ENCODE assay signal across 8 cellular contexts in the genomic region with DNA sequence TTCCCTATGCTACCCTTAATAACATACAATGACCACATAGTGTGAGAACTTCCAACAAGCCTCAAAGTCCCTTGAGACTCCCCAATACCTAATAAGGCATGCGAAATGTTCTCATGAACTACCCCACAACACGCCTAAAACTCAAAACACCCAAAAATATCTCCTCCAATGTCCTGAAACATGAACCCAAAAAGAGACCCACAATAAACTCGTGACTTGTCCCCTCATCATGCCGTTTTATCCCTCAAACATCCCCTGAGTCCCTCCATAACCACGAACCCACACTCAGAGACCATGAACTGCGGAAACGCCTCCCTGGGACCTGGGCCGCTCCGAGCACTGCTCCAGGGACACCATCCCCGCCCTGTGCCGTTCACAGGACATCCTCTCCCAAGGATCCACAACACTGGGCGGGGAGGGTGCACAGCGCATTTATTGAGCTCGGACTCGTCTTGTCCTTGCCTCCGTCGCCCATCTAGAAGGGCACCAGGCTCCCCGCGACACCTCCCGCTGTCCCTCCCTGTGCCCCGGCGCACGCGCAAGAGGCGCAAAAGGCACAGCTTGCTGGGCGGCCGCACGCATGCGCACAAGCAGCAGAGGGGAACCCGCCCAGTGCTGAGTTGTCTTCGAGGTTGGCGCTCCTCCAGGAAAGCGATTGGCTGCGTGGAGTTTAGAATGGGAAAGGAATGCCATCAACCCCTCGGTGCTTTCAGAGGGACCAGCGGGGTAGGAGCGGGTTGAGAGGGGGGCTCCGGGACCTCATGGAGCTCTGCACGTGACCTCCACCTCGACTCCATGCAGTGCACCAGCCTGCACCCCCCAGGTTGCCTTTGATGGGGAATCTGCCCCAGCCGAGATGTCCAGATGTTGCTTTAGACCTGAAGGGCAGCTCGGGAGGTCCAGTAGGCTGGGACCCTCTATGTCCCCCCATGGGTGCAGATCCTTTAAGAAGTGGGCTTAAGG. TPM values are rescaled to one million over a fixed set of nuclear protein-coding genes. Genes with fewer than 3 reads are reported as not detected.
DNase-seq lines count a peak whose midpoint lies in the region; ATAC-seq and TF ChIP-seq lines count a peak whose summit lies in the region.

No MANE protein-coding gene starts in this region.

- H3K4me1 Mint-ChIP-seq in activated naive CD4-positive, alpha-beta T cell treated with anti-CD3 and anti-CD28 coated beads, Interleukin-2, amount 50 U/mL, for 24 hours, result peaks cover 13% of the 10 kb centered on the region
- peaks cover 18% of the 10 kb centered on the region for H3K4me1 Mint-ChIP-seq in glutamatergic neuron (ENCODE audit: low read depth, unreplicated experiment)
- peaks cover 28% of the 10 kb centered on the region for H3K4me1 Mint-ChIP-seq in type B pancreatic cell (ENCODE audit: unreplicated experiment)

- H3K27ac ChIP-seq in SK-N-SH (ENCODE audit: low read depth in 2 of 2, low read length in 1 of 2) (peak overlapping the region in 1 of 2 experiments; percentile 71; a peak in 1 of 4 replicates), prostate gland (peak overlapping the region; percentile 85 to 88)

- H3K9me3 ChIP-seq in SK-N-SH (no peaks in the 10 kb centered on the region), prostate gland (no peaks in the 10 kb centered on the region)

- no peak for TF ChIP-seq CTCF in AG04449 (IDR thresholded peaks at IDR 0.05; ENCODE audit: insufficient read depth, low read length, missing control alignments)
- TF ChIP-seq CTCF in SK-N-SH (IDR thresholded peaks at IDR 0.05), result no peak
- TF ChIP-seq CTCF in glutamatergic neuron (IDR thresholded peaks at IDR 0.05; ENCODE audit: partially characterized antibody, unreplicated experiment), result no peak
- TF ChIP-seq CTCF in prostate gland (IDR thresholded peaks at IDR 0.05), result no peak
- no peak for TF ChIP-seq CTCF in type B pancreatic cell (conservative IDR thresholded peaks at IDR 0.05)

- H3K27me3 Mint-ChIP-seq in activated naive CD4-positive, alpha-beta T cell treated with anti-CD3 and anti-CD28 coated beads, Interleukin-2, amount 50 U/mL, for 24 hours, result no peaks in the 10 kb centered on the region
- H3K27me3 Mint-ChIP-seq in glutamatergic neuron (ENCODE audit: unreplicated experiment) (peaks cover 10% of the 10 kb centered on the region), type B pancreatic cell (no peaks in the 10 kb centered on the region)

- CTCF ChIA-PET in AG04449 (lab: Yijun Ruan, JAX) (interaction anchor here (1.1 to 7.4 kb wide), 10 partner anchors 9 to 80 kb away, joined by 3 to 118 read pairs (median 9); partner anchors contain the start of genes FXYD1, FXYD3, FXYD7 and LGI4), SK-N-SH (lab: Yijun Ruan, JAX) (interaction anchor here (1.0 to 7.5 kb wide), 9 partner anchors 8 to 145 kb away, joined by 3 to 60 read pairs (median 9); partner anchors contain the start of genes FXYD1, FXYD3, FXYD7 and LGI4)

- peak overlapping the region; percentile 61; the same call in 1 of the 2 replicates for H3K9ac ChIP-seq in SK-N-SH

- no peak for TF ChIP-seq EP300 in SK-N-SH (IDR thresholded peaks at IDR 0.05; ENCODE audit: borderline replicate concordance in 1 of 2, low read depth in 1 of 2, low read length in 1 of 2)

- H3K36me3 Mint-ChIP-seq in activated naive CD4-positive, alpha-beta T cell treated with anti-CD3 and anti-CD28 coated beads, Interleukin-2, amount 50 U/mL, for 24 hours, result no peaks in the 10 kb centered on the region
- no peaks in the 10 kb centered on the region for H3K36me3 Mint-ChIP-seq in glutamatergic neuron (ENCODE audit: unreplicated experiment)
- no peaks in the 10 kb centered on the region for H3K36me3 Mint-ChIP-seq in type B pancreatic cell

- peak overlapping the region; percentile 60 for H3K27ac Mint-ChIP-seq in activated naive CD4-positive, alpha-beta T cell treated with anti-CD3 and anti-CD28 coated beads, Interleukin-2, amount 50 U/mL, for 24 hours
- H3K27ac Mint-ChIP-seq in glutamatergic neuron (ENCODE audit: unreplicated experiment) (no peak overlapping the region), type B pancreatic cell (peak overlapping the region; percentile 3)

- TF ChIP-seq RAD21 in SK-N-SH (IDR thresholded peaks at IDR 0.05; ENCODE audit: low read length), result no peak

- DNase-seq in AG04449 (ENCODE audit: low read depth, low spot score) (peak; percentile 33), HUDEP-2 (lab: John Stamatoyannopoulos, UW; ENCODE audit: unreplicated experiment in 76 of 76) (peak; percentile 71 to 98 (median 94)), SK-N-SH (peak; percentile 98), glutamatergic neuron (peak; percentile 42), prostate gland (ENCODE audit: low spot score) (peak; percentile 95), type B pancreatic cell (ENCODE audit: extremely low spot score, unreplicated experiment) (no peak)

- H3K27me3 ChIP-seq in SK-N-SH (ENCODE audit: insufficient read depth) (no peaks in the 10 kb centered on the region; the same call in 1 of the 2 replicates), prostate gland (replicated peaks; ENCODE audit: insufficient read depth) (no peaks in the 10 kb centered on the region)

- no peaks in the 10 kb centered on the region for H4K20me1 ChIP-seq in SK-N-SH (ENCODE audit: insufficient read depth)

- H3F3A ChIP-seq in SK-N-SH (replicated peaks; ENCODE audit: insufficient read depth), result no peaks in the 10 kb centered on the region

- no peaks in the 10 kb centered on the region for H3K79me2 ChIP-seq in SK-N-SH (ENCODE audit: insufficient read depth)

- H2AFZ ChIP-seq in SK-N-SH (ENCODE audit: low read depth), result peak overlapping the region; percentile 96

- peak overlapping the region; percentile 89 for H3K4me2 ChIP-seq in SK-N-SH

- TF ChIP-seq POLR2A in prostate gland (IDR thresholded peaks at IDR 0.05), result peak; percentile 85

- H3K4me3 ChIP-seq in AG04449 (ENCODE audit: low read depth, low read length) (peak overlapping the region; percentile 91), SK-N-SH (ENCODE audit: low read depth in 2 of 2, low read length in 1 of 2) (peak overlapping the region; percentile 57 to 65), prostate gland (peak overlapping the region; percentile 18 to 33)

- H3K4me1 ChIP-seq in SK-N-SH (ENCODE audit: control insufficient read depth in 1 of 2, insufficient read depth in 2 of 2, low read depth in 1 of 2, low read length in 1 of 2) (peaks cover 0 to 8% of the 10 kb centered on the region in 2 experiments; a peak in 1 of 4 replicates), prostate gland (replicated peaks) (peaks cover 24% of the 10 kb centered on the region)

- POLR2A ChIA-PET in AG04449 (lab: Yijun Ruan, JAX) (interaction anchor here (0.9 to 1.2 kb wide), 4 partner anchors 13 to 36 kb away, joined by 3 to 5 read pairs (median 3); partner anchors contain the start of gene FXYD7), SK-N-SH (lab: Yijun Ruan, JAX) (no interaction called here)

- no peaks in the 10 kb centered on the region for H3K36me3 ChIP-seq in SK-N-SH (replicated peaks in 1 of 2; ENCODE audit: control insufficient read depth in 1 of 2, insufficient read depth in 2 of 2, low read length in 1 of 2)
- H3K36me3 ChIP-seq in prostate gland, result no peaks in the 10 kb centered on the region

- H3K4me3 Mint-ChIP-seq in activated naive CD4-positive, alpha-beta T cell treated with anti-CD3 and anti-CD28 coated beads, Interleukin-2, amount 50 U/mL, for 24 hours, result peak overlapping the region; percentile 88
- peak overlapping the region; percentile 33 for H3K4me3 Mint-ChIP-seq in glutamatergic neuron (ENCODE audit: unreplicated experiment)
- peak overlapping the region; percentile 35 for H3K4me3 Mint-ChIP-seq in type B pancreatic cell

- ATAC-seq in GM18873 (IDR thresholded peaks at IDR 0.05; ENCODE audit: low FRiP score, unreplicated experiment), result peak; percentile 49

- intact Hi-C loops in prostate gland (cut with DNase I), result no loop called here

- 33% methylated on average over 18 of the region's 42 CpGs for WGBS in SK-N-SH (ENCODE audit: low lambda C conversion rate)
- 7% methylated on average over 42 of the region's 42 CpGs for WGBS in prostate gland

- H3K9me2 ChIP-seq in SK-N-SH, result no peaks in the 10 kb centered on the region

- H3K9me3 Mint-ChIP-seq in activated naive CD4-positive, alpha-beta T cell treated with anti-CD3 and anti-CD28 coated beads, Interleukin-2, amount 50 U/mL, for 24 hours, result no peaks in the 10 kb centered on the region
- H3K9me3 Mint-ChIP-seq in glutamatergic neuron (ENCODE audit: unreplicated experiment) (peaks cover 10% of the 10 kb centered on the region), type B pancreatic cell (no peaks in the 10 kb centered on the region)

RNA-seq across cellular contexts. Expression of gene FXYD3, which starts 8.8 kb away (rescaled TPM):
- polyA plus RNA-seq in SK-N-SH (2012; rRNA removed), result not detected in 2 replicates
- polyA plus RNA-seq in SK-N-SH (2012; cell fraction: cytosol; rRNA removed), result not detected in 2 replicates
- not detected in 2 replicates for polyA plus RNA-seq in SK-N-SH (2012; cell fraction: nucleus; rRNA removed)
- total RNA-seq in glutamatergic neuron (ENCODE audit: unreplicated experiment) (not detected), prostate gland (1,000 to 10,000 TPM in 1 of 2 donors, 100 to 1,000 TPM in 1; 365 to 1,352 TPM), type B pancreatic cell (ENCODE audit: low replicate concordance) (77.5 and 157 TPM in 2 replicates)

RNA-seq across cellular contexts. Expression of gene LGI4, which starts 10.5 kb away (rescaled TPM):
- 0.05 and 0.15 TPM in 2 replicates for polyA plus RNA-seq in SK-N-SH (2012; rRNA removed)
- 0.03 TPM in 1 of 2 replicates, not detected in the other for polyA plus RNA-seq in SK-N-SH (2012; cell fraction: cytosol; rRNA removed)
- polyA plus RNA-seq in SK-N-SH (2012; cell fraction: nucleus; rRNA removed), result 1.1 and 1.2 TPM in 2 replicates
- total RNA-seq in glutamatergic neuron (ENCODE audit: unreplicated experiment), result 14.4 TPM
- total RNA-seq in prostate gland, result 10 to 100 TPM in 1 of 2 donors, 1 to 10 TPM in 1; 9.1 to 16.3 TPM
- 0.21 and 2.2 TPM in 2 replicates for total RNA-seq in type B pancreatic cell (ENCODE audit: low replicate concordance)

RNA-seq across cellular contexts. Expression of gene FXYD1, which starts 14.2 kb away (rescaled TPM):
- polyA plus RNA-seq in SK-N-SH (2012; rRNA removed), result 0.12 TPM in 1 of 2 replicates, not detected in the other
- 0.17 TPM in 1 of 2 replicates, not detected in the other for polyA plus RNA-seq in SK-N-SH (2012; cell fraction: cytosol; rRNA removed)
- 0.31 and 0.38 TPM in 2 replicates for polyA plus RNA-seq in SK-N-SH (2012; cell fraction: nucleus; rRNA removed)
- total RNA-seq in glutamatergic neuron (ENCODE audit: unreplicated experiment) (not detected), prostate gland (10 to 100 TPM; 15.9 to 30.6 TPM), type B pancreatic cell (ENCODE audit: low replicate concordance) (2.0 and 5.3 TPM in 2 replicates)

RNA-seq across cellular contexts. Expression of gene FXYD7, which starts 18.7 kb away (rescaled TPM):
- 0.10 and 0.44 TPM in 2 replicates for polyA plus RNA-seq in SK-N-SH (2012; rRNA removed)
- 0.20 and 0.21 TPM in 2 replicates for polyA plus RNA-seq in SK-N-SH (2012; cell fraction: cytosol; rRNA removed)
- 0.43 and 0.69 TPM in 2 replicates for polyA plus RNA-seq in SK-N-SH (2012; cell fraction: nucleus; rRNA removed)
- total RNA-seq in glutamatergic neuron (ENCODE audit: unreplicated experiment) (22.3 TPM), prostate gland (not detected), type B pancreatic cell (ENCODE audit: low replicate concordance) (1.5 TPM in 1 of 2 replicates, not detected in the other)

RNA-seq across cellular contexts. Expression of gene FXYD5, which starts 30.2 kb away (rescaled TPM):
- polyA plus RNA-seq in SK-N-SH (2012; rRNA removed), result 107 and 195 TPM in 2 replicates
- polyA plus RNA-seq in SK-N-SH (2012; cell fraction: cytosol; rRNA removed), result 90.9 and 118 TPM in 2 replicates
- polyA plus RNA-seq in SK-N-SH (2012; cell fraction: nucleus; rRNA removed), result 64.6 and 65.4 TPM in 2 replicates
- total RNA-seq in glutamatergic neuron (ENCODE audit: unreplicated experiment), result 5.3 TPM
- 10 to 100 TPM; 18.8 to 43.2 TPM for total RNA-seq in prostate gland
- 24.2 and 92.8 TPM in 2 replicates for total RNA-seq in type B pancreatic cell (ENCODE audit: low replicate concordance)

Comparison
In these comparisons a context has a peak if more than half of its experiments do, and no peak if none do; other contexts are left out.
1. H3K4me3 ChIP-seq: peak in every context shown above with its lines; median percentile 91 in AG04449; 61 in SK-N-SH; 26 in prostate gland.
2. H3K4me3 Mint-ChIP-seq: peak in every context shown above with its lines; median percentile 88 in activated naive CD4-positive, alpha-beta T cell treated with anti-CD3 and anti-CD28 coated beads, Interleukin-2, amount 50 U/mL, for 24 hours; 35 in type B pancreatic cell; 33 in glutamatergic neuron.
3. RNA of gene FXYD3, which starts 8.8 kb away (total RNA-seq): 365 to 1,352 TPM in prostate gland and 77.5 to 157 TPM in type B pancreatic cell; not detected in glutamatergic neuron (single experiment); every median in the first group is over 10 times any median in the second.